ENCODE assay signal across 11 cellular contexts in genomic region chr5:69083412-69083811, GRCh38. TPM values are rescaled to one million over a fixed set of nuclear protein-coding genes. Genes with fewer than 3 reads are reported as not detected.
DNase-seq lines count a peak whose midpoint lies in the region; ATAC-seq lines count a peak whose summit lies in the region.
"Had no signal": no experiment of that assay in that cellular context is flagged by ENCODE, and none has a peak within 500 bp of the region (broad histone marks: within the 10 kb centered on the region; RNA-seq: fewer than 3 reads in every experiment).

No MANE protein-coding gene starts in this region.

- no peaks in the 10 kb centered on the region for H3K79me1 ChIP-seq in trophoblast cell (ENCODE audit: low read length)

- no peaks in the 10 kb centered on the region for H3K36me3 ChIP-seq in trophoblast cell (ENCODE audit: control insufficient read depth in 1 of 2, insufficient read depth in 2 of 2, low read length in 2 of 2)
- H3K36me3 ChIP-seq: neutrophil had no signal

- H2AFZ ChIP-seq in trophoblast cell (ENCODE audit: insufficient read depth, low read length, poor library complexity) = no peak overlapping the region

- H3K27me3 ChIP-seq in trophoblast cell (ENCODE audit: insufficient read depth, low read length) = no peaks in the 10 kb centered on the region
- H3K27me3 ChIP-seq: neutrophil had no signal

- DNase-seq in NCI-H82 (lab: John Stamatoyannopoulos, UW) = peak; percentile 10
- no peak for DNase-seq in NCI-H82 treated with DMSO at 0.1 percent for 48 hours (lab: John Stamatoyannopoulos, UW; ENCODE audit: unreplicated experiment)
- DNase-seq in NCI-H460 (ENCODE audit: extremely low read depth, low read depth) = peak; percentile 24
- DNase-seq in cerebellar cortex (ENCODE audit: low spot score) = peak; percentile 43
- peak; percentile 48 to 60 for DNase-seq in trophoblast cell
- no peak for DNase-seq in NCI-H524 treated with DMSO at 0.1 percent for 48 hours (lab: John Stamatoyannopoulos, UW)
- no peak for DNase-seq in sciatic nerve (ENCODE audit: low spot score)
- DNase-seq: glutamatergic neuron had no signal

- no peak overlapping the region for H3K4me3 ChIP-seq in trophoblast cell (ENCODE audit: low read depth, low read length)
- H3K4me3 ChIP-seq: SK-N-MC had no signal

- no peak overlapping the region for H3K9ac ChIP-seq in trophoblast cell (ENCODE audit: low read length)

- H3K27ac ChIP-seq in trophoblast cell (ENCODE audit: low read depth, low read length) = no peak overlapping the region
- H3K27ac ChIP-seq: neutrophil, SK-N-MC had no signal

- H3K79me2 ChIP-seq in trophoblast cell (ENCODE audit: control insufficient read depth, insufficient read depth, low read length, poor library complexity) = no peaks in the 10 kb centered on the region

- no peak overlapping the region for H4K12ac ChIP-seq in trophoblast cell (ENCODE audit: low read depth, low read length)

- no peak overlapping the region for H3K4ac ChIP-seq in trophoblast cell (ENCODE audit: low read depth, low read length)

- no peak overlapping the region for H2BK12ac ChIP-seq in trophoblast cell (ENCODE audit: low read length)

- H3K4me1 ChIP-seq in trophoblast cell (ENCODE audit: control insufficient read depth in 1 of 2, insufficient read depth in 2 of 2, low read length in 2 of 2) = no peaks in the 10 kb centered on the region

- no peaks in the 10 kb centered on the region for H3K9me3 ChIP-seq in trophoblast cell (ENCODE audit: insufficient read depth, low read depth, low read length)
- H3K9me3 ChIP-seq: neutrophil had no signal

- H4K91ac ChIP-seq in trophoblast cell (ENCODE audit: low read depth, low read length) = no peak overlapping the region

- H4K8ac ChIP-seq in trophoblast cell (ENCODE audit: low read depth, low read length) = peak overlapping the region; percentile 29

- H3K23ac ChIP-seq in trophoblast cell (ENCODE audit: low read length) = no peak overlapping the region

- intact Hi-C loops in sciatic nerve (cut with DNase I) = no loop called here

- no peak overlapping the region for H3K4me2 ChIP-seq in trophoblast cell (ENCODE audit: low read length)

- no peak overlapping the region for H3K14ac ChIP-seq in trophoblast cell (ENCODE audit: low read length)

- no peak overlapping the region for H2BK120ac ChIP-seq in trophoblast cell (ENCODE audit: insufficient read depth, low read length, poor library complexity)

- no peak overlapping the region for H2AK5ac ChIP-seq in trophoblast cell (ENCODE audit: low read length)

- no peak overlapping the region for H2BK5ac ChIP-seq in trophoblast cell (ENCODE audit: low read depth, low read length, poor library complexity)

- ATAC-seq in sciatic nerve (no peak), GM21423 (IDR thresholded peaks at IDR 0.05; ENCODE audit: unreplicated experiment) (no peak)

- no peak overlapping the region for H3K18ac ChIP-seq in trophoblast cell (ENCODE audit: low read length)

RNA-seq across cellular contexts. Expression of gene SLC30A5, which starts 10.4 kb away (rescaled TPM):
- 80.3 and 90.2 TPM in 2 replicates for total RNA-seq in NCI-H460 (2014; rRNA removed; shearing (Covaris generic))
- 68.0 and 69.7 TPM in 2 replicates for polyA plus RNA-seq in NCI-H460 (2014; cell fraction: nucleus; rRNA removed)
- 47.1 and 54.6 TPM in 2 replicates for polyA plus RNA-seq in trophoblast cell (2013)
- 41.2 TPM for total RNA-seq in sciatic nerve

Comparison
In these comparisons a context has a peak if more than half of its experiments do, and no peak if none do; other contexts are left out.
1. DNase-seq: peak in NCI-H82 (single experiment), NCI-H460 (single experiment), cerebellar cortex (single experiment) and trophoblast cell (2 of 2); none in NCI-H82 treated with DMSO at 0.1 percent for 48 hours (single experiment), NCI-H524 treated with DMSO at 0.1 percent for 48 hours (single experiment) and sciatic nerve (single experiment).